Comparison of ENCODE assay signal across 14 cellular contexts in genomic region chr7:42076870-42077269, GRCh38.
A peak's percentile ranks its signal among the peaks of the same experiment; 100 is the strongest.
DNase-seq lines count a peak whose midpoint lies in the region; ATAC-seq and TF ChIP-seq lines count a peak whose summit lies in the region.
"Had no signal": no experiment of that assay in that cellular context is flagged by ENCODE, and none has a peak within 500 bp of the region (broad histone marks: within the 10 kb centered on the region; RNA-seq: fewer than 3 reads in every experiment).

No MANE protein-coding gene starts in this region.

- no peak overlapping the region for H2BK12ac ChIP-seq in H9 (ENCODE audit: insufficient read length, low read depth, low read length)

- H4K5ac ChIP-seq in H9 (ENCODE audit: insufficient read length, low read depth, low read length) = no peak overlapping the region

- H2AK5ac ChIP-seq in H9 (ENCODE audit: insufficient read length, low read length) = no peak overlapping the region

- no peaks in the 10 kb centered on the region for H4K20me1 ChIP-seq in H9 (ENCODE audit: control insufficient read depth, insufficient read depth, insufficient read length)

- H3K27ac ChIP-seq in H9 (ENCODE audit: insufficient read length, low read depth, low read length) = no peak overlapping the region
- H3K27ac ChIP-seq: HL-60 had no signal

- TF ChIP-seq CTCF in H9 (conservative IDR thresholded peaks at IDR 0.05) (no peak), endothelial cell (IDR thresholded peaks at IDR 0.05; ENCODE audit: unreplicated experiment) (no peak), nephron progenitor cell (IDR thresholded peaks at IDR 0.05) (no peak), progenitor cell of endocrine pancreas (IDR thresholded peaks at IDR 0.05; ENCODE audit: unreplicated experiment) (no peak)

- H2BK120ac ChIP-seq in H9 (ENCODE audit: low read depth, low read length, poor library complexity, severe bottlenecking) = no peak overlapping the region

- H3K27me3 Mint-ChIP-seq in H9 (ENCODE audit: low read depth) (no peaks in the 10 kb centered on the region; the same call in 1 of the 2 replicates), endothelial cell (ENCODE audit: unreplicated experiment) (peaks cover 4% of the 10 kb centered on the region), nephron progenitor cell (ENCODE audit: low read depth, poor library complexity) (no peaks in the 10 kb centered on the region), progenitor cell of endocrine pancreas (peaks cover 89% of the 10 kb centered on the region)
- peaks cover 6 to 13% of the 10 kb centered on the region in 2 donors for H3K27me3 Mint-ChIP-seq in stimulated activated naive B cell treated with anti-CD40 and anti-IgM and Interleukin-4, amounts not matched to agents 10 μg/mL and 1 μg/mL and 100 μg/mL, for 72 hours
- H3K27me3 Mint-ChIP-seq in stimulated activated naive CD8-positive, alpha-beta T cell treated with anti-CD3 and anti-CD28 coated beads, Interleukin-15, amount 100 ng/mL, for 72 hours = peaks cover 20% of the 10 kb centered on the region

- WGBS in H9 (ENCODE audit: extremely low coverage, insufficient read length, low lambda C conversion rate) = no CpG with 5 or more reads among the region's 2 CpGs

- no peak overlapping the region for H3K4me2 ChIP-seq in H9 (ENCODE audit: insufficient read depth, insufficient read length, low read length)

- H2BK20ac ChIP-seq in H9 (ENCODE audit: low read depth, low read length, poor library complexity, severe bottlenecking) = no peak overlapping the region

- H3K9me3 Mint-ChIP-seq in H9 = no peaks in the 10 kb centered on the region; a peak in 1 of 5 replicates
- no peaks in the 10 kb centered on the region for H3K9me3 Mint-ChIP-seq in endothelial cell (ENCODE audit: unreplicated experiment)
- H3K9me3 Mint-ChIP-seq in nephron progenitor cell = no peaks in the 10 kb centered on the region
- H3K9me3 Mint-ChIP-seq in stimulated activated naive B cell treated with anti-CD40 and anti-IgM and Interleukin-4, amounts not matched to agents 10 μg/mL and 1 μg/mL and 100 μg/mL, for 72 hours = no peaks in the 10 kb centered on the region
- no peaks in the 10 kb centered on the region for H3K9me3 Mint-ChIP-seq in progenitor cell of endocrine pancreas (ENCODE audit: low read depth)
- H3K9me3 Mint-ChIP-seq in stimulated activated naive CD8-positive, alpha-beta T cell treated with anti-CD3 and anti-CD28 coated beads, Interleukin-15, amount 100 ng/mL, for 72 hours = no peaks in the 10 kb centered on the region
- H3K9me3 Mint-ChIP-seq: CD8-positive, alpha-beta memory T cell had no signal

- no peak overlapping the region for H3K9ac ChIP-seq in H9 (ENCODE audit: extremely low read depth, insufficient read length, low read length)

- H3K4ac ChIP-seq in H9 (ENCODE audit: low read depth, low read length) = no peak overlapping the region

- H3K14ac ChIP-seq in H9 (ENCODE audit: insufficient read depth, low read length) = no peak overlapping the region

- no peak overlapping the region for H2BK5ac ChIP-seq in H9 (ENCODE audit: insufficient read length, low read length)

- peaks cover 5% of the 10 kb centered on the region; the same call in 1 of the 2 replicates for H3K4me1 ChIP-seq in H9 (ENCODE audit: insufficient read depth, low read length)
- H3K4me1 ChIP-seq: BE2C, Caco-2 had no signal

- H3K4me3 Mint-ChIP-seq in H9 = no peak overlapping the region
- H3K4me3 Mint-ChIP-seq in endothelial cell (ENCODE audit: unreplicated experiment) = no peak overlapping the region
- H3K4me3 Mint-ChIP-seq in nephron progenitor cell = no peak overlapping the region
- H3K4me3 Mint-ChIP-seq in stimulated activated naive B cell treated with anti-CD40 and anti-IgM and Interleukin-4, amounts not matched to agents 10 μg/mL and 1 μg/mL and 100 μg/mL, for 72 hours = no peak overlapping the region
- H3K4me3 Mint-ChIP-seq in progenitor cell of endocrine pancreas (ENCODE audit: low read depth) = no peak overlapping the region
- H3K4me3 Mint-ChIP-seq in stimulated activated naive CD8-positive, alpha-beta T cell treated with anti-CD3 and anti-CD28 coated beads, Interleukin-15, amount 100 ng/mL, for 72 hours = no peak overlapping the region
- H3K4me3 Mint-ChIP-seq: CD8-positive, alpha-beta memory T cell had no signal

- H3K18ac ChIP-seq in H9 (ENCODE audit: insufficient read length, low read depth, low read length) = no peak overlapping the region

- DNase-seq in H9 = no peak
- DNase-seq in endothelial cell (ENCODE audit: low spot score) = no peak
- DNase-seq in nephron progenitor cell = no peak
- no peak for DNase-seq in stimulated activated naive B cell treated with anti-CD40 and anti-IgM and Interleukin-4, amounts not matched to agents 10 μg/mL and 1 μg/mL and 100 μg/mL, for 72 hours
- no peak for DNase-seq in dermis blood vessel endothelial cell
- DNase-seq in progenitor cell of endocrine pancreas (ENCODE audit: low spot score, unreplicated experiment) = no peak
- no peak for DNase-seq in stimulated activated naive CD8-positive, alpha-beta T cell treated with anti-CD3 and anti-CD28 coated beads, Interleukin-15, amount 100 ng/mL, for 72 hours
- DNase-seq: BE2C; Caco-2; CD8-positive, alpha-beta memory T cell; DMS53; GF-D8 had no signal

- no peaks in the 10 kb centered on the region for H3K9me3 ChIP-seq in H9 (ENCODE audit: control insufficient read depth, low read depth, low read length)
- H3K9me3 ChIP-seq: BE2C, Caco-2 had no signal

- H3K27ac Mint-ChIP-seq in H9 (peak overlapping the region; percentile 27 to 90 (median 56); a peak in 2 of 7 replicates), endothelial cell (ENCODE audit: unreplicated experiment) (peak overlapping the region; percentile 70), nephron progenitor cell (peak overlapping the region; percentile 99), progenitor cell of endocrine pancreas (no peak overlapping the region)
- peak overlapping the region; percentile 53 for H3K27ac Mint-ChIP-seq in stimulated activated naive B cell treated with anti-CD40 and anti-IgM and Interleukin-4, amounts not matched to agents 10 μg/mL and 1 μg/mL and 100 μg/mL, for 72 hours
- H3K27ac Mint-ChIP-seq in stimulated activated naive CD8-positive, alpha-beta T cell treated with anti-CD3 and anti-CD28 coated beads, Interleukin-15, amount 100 ng/mL, for 72 hours = no peak overlapping the region
- H3K27ac Mint-ChIP-seq: CD8-positive, alpha-beta memory T cell had no signal

- ATAC-seq in stimulated activated naive B cell treated with anti-CD40 and anti-IgM and Interleukin-4, amounts not matched to agents 10 μg/mL and 1 μg/mL and 100 μg/mL, for 72 hours (replicated peaks) = no peak
- no peak for ATAC-seq in stimulated activated naive CD8-positive, alpha-beta T cell treated with anti-CD3 and anti-CD28 coated beads, Interleukin-15, amount 100 ng/mL, for 72 hours
- ATAC-seq: HCT116 had no signal

- H3K79me1 ChIP-seq in H9 (ENCODE audit: insufficient read depth, low read depth, low read length, poor library complexity, severe bottlenecking) = no peaks in the 10 kb centered on the region

- no peak overlapping the region for H3K56ac ChIP-seq in H9 (ENCODE audit: insufficient read length, low read depth, low read length)

- H3K23me2 ChIP-seq in H9 (ENCODE audit: insufficient read length, low read depth, low read length, poor library complexity, severe bottlenecking) = no peaks in the 10 kb centered on the region

- H3T11ph ChIP-seq in H9 (ENCODE audit: low read length) = no peak overlapping the region

- H4K91ac ChIP-seq in H9 (ENCODE audit: insufficient read length, low read depth, low read length) = no peak overlapping the region

- H3K36me3 Mint-ChIP-seq in H9 (ENCODE audit: insufficient read depth in 1 of 3, low read depth in 3 of 3) (no peaks in the 10 kb centered on the region; a peak in 1 of 7 replicates), endothelial cell (ENCODE audit: low read depth, unreplicated experiment) (no peaks in the 10 kb centered on the region), nephron progenitor cell (ENCODE audit: low read depth) (peaks cover 84% of the 10 kb centered on the region), progenitor cell of endocrine pancreas (ENCODE audit: insufficient read depth) (no peaks in the 10 kb centered on the region)
- H3K36me3 Mint-ChIP-seq in stimulated activated naive B cell treated with anti-CD40 and anti-IgM and Interleukin-4, amounts not matched to agents 10 μg/mL and 1 μg/mL and 100 μg/mL, for 72 hours = no peaks in the 10 kb centered on the region
- H3K36me3 Mint-ChIP-seq: CD8-positive, alpha-beta memory T cell had no signal

- H2BK15ac ChIP-seq in H9 (ENCODE audit: low read depth, low read length) = no peak overlapping the region

- no peak overlapping the region for H2AFZ ChIP-seq in H9 (ENCODE audit: low read length)

- no peak overlapping the region for H3K23ac ChIP-seq in H9 (ENCODE audit: insufficient read length, low read depth, low read length)

- H4K8ac ChIP-seq in H9 (replicated peaks; ENCODE audit: insufficient read length, low read depth, low read length) = no peak overlapping the region

- H3K79me2 ChIP-seq in H9 (ENCODE audit: insufficient read depth, low read length) = no peaks in the 10 kb centered on the region

- peaks cover 17 to 20% of the 10 kb centered on the region in 2 experiments for H3K4me1 Mint-ChIP-seq in H9
- H3K4me1 Mint-ChIP-seq in endothelial cell (ENCODE audit: unreplicated experiment) = peaks cover 42% of the 10 kb centered on the region
- peaks cover 84% of the 10 kb centered on the region for H3K4me1 Mint-ChIP-seq in nephron progenitor cell
- H3K4me1 Mint-ChIP-seq in stimulated activated naive B cell treated with anti-CD40 and anti-IgM and Interleukin-4, amounts not matched to agents 10 μg/mL and 1 μg/mL and 100 μg/mL, for 72 hours = peaks cover 12 to 14% of the 10 kb centered on the region in 2 donors
- H3K4me1 Mint-ChIP-seq in progenitor cell of endocrine pancreas (ENCODE audit: low read depth) = peaks cover 6% of the 10 kb centered on the region
- H3K4me1 Mint-ChIP-seq in stimulated activated naive CD8-positive, alpha-beta T cell treated with anti-CD3 and anti-CD28 coated beads, Interleukin-15, amount 100 ng/mL, for 72 hours = no peaks in the 10 kb centered on the region
- H3K4me1 Mint-ChIP-seq: CD8-positive, alpha-beta memory T cell had no signal

- H3K27me3 ChIP-seq in H9 (ENCODE audit: insufficient read depth, low read length) = no peaks in the 10 kb centered on the region
- H3K27me3 ChIP-seq: BE2C had no signal

Comparison
In these comparisons a context has a peak if more than half of its experiments do, and no peak if none do; other contexts are left out.
1. H3K27ac Mint-ChIP-seq: peak in H9 (3 of 3), endothelial cell (single experiment), nephron progenitor cell (single experiment) and stimulated activated naive B cell treated with anti-CD40 and anti-IgM and Interleukin-4, amounts not matched to agents 10 μg/mL and 1 μg/mL and 100 μg/mL, for 72 hours (single experiment); none in progenitor cell of endocrine pancreas (single experiment) and stimulated activated naive CD8-positive, alpha-beta T cell treated with anti-CD3 and anti-CD28 coated beads, Interleukin-15, amount 100 ng/mL, for 72 hours (0 of 2).